Comparison of ENCODE assay signal across 19 cellular contexts in genomic region chr22:47411006-47411405, GRCh38.
DNase-seq lines count a peak whose midpoint lies in the region; ATAC-seq and TF ChIP-seq lines count a peak whose summit lies in the region.
"Had no signal": no experiment of that assay in that cellular context is flagged by ENCODE, and none has a peak within 500 bp of the region (broad histone marks: within the 10 kb centered on the region; RNA-seq: fewer than 3 reads in every experiment).

No MANE protein-coding gene starts in this region.

- H2AK5ac ChIP-seq in neuronal stem cell (ENCODE audit: low read depth, low read length) = no peak overlapping the region

- H3K4me2 ChIP-seq in neuronal stem cell (ENCODE audit: insufficient read depth, low read length, poor library complexity, severe bottlenecking) = no peak overlapping the region

- no peak overlapping the region for H2BK15ac ChIP-seq in neuronal stem cell (ENCODE audit: low read length)

- no peak overlapping the region for H2BK12ac ChIP-seq in neuronal stem cell (ENCODE audit: low read length)

- H3K4me1 ChIP-seq in neuronal stem cell (ENCODE audit: control insufficient read depth in 2 of 2, insufficient read depth in 1 of 2, low read depth in 1 of 2, low read length in 2 of 2) = no peaks in the 10 kb centered on the region

- peaks cover 0 to 43% of the 10 kb centered on the region in 2 donors for H3K9me3 ChIP-seq in neuronal stem cell (replicated peaks in 1 of 2; ENCODE audit: control insufficient read depth in 2 of 2, insufficient read depth in 1 of 2, low read depth in 1 of 2, low read length in 2 of 2)

- peak; percentile 11 for DNase-seq in activated CD8-positive, alpha-beta memory T cell treated with anti-CD3 and anti-CD28 coated beads for 24 hours
- no peak for DNase-seq in activated CD8-positive, alpha-beta memory T cell treated with anti-CD3 and anti-CD28 coated beads, Interleukin-2, amount 10 ng/mL, durations not matched to agents 7 days and 5 days
- DNase-seq in coronary artery (ENCODE audit: low spot score) (peak; percentile 26), mesenteric fat pad (ENCODE audit: low spot score) (peak; percentile 41), type B pancreatic cell (ENCODE audit: extremely low spot score, unreplicated experiment) (peak; percentile 32), superior temporal gyrus (ENCODE audit: extremely low spot score) (no peak), HT-29 (ENCODE audit: low spot score) (no peak), neuronal stem cell (ENCODE audit: low spot score) (no peak)
- DNase-seq: 8988T; Calu3; CD8-positive, alpha-beta T cell; GOT3; H7; HFFc6; IMR-90 had no signal

- H4K91ac ChIP-seq in neuronal stem cell (ENCODE audit: low read depth, low read length, poor library complexity) = no peak overlapping the region

- no peak overlapping the region for H4K8ac ChIP-seq in neuronal stem cell (ENCODE audit: low read depth, low read length)

- peaks cover 5% of the 10 kb centered on the region for H3K27me3 Mint-ChIP-seq in activated CD8-positive, alpha-beta memory T cell treated with anti-CD3 and anti-CD28 coated beads, Interleukin-2, amount 10 ng/mL, durations not matched to agents 7 days and 5 days
- H3K27me3 Mint-ChIP-seq in type B pancreatic cell = no peaks in the 10 kb centered on the region

- no peak overlapping the region for H2AFZ ChIP-seq in neuronal stem cell (ENCODE audit: low read length)

- WGBS in neuronal stem cell (ENCODE audit: extremely low coverage in 2 of 2, insufficient read length in 2 of 2, insufficient replicate concordance in 1 of 2), 2 donors = no CpG with 5 or more reads among the region's 8 CpGs

- H3K36me3 Mint-ChIP-seq in activated CD8-positive, alpha-beta memory T cell treated with anti-CD3 and anti-CD28 coated beads, Interleukin-2, amount 10 ng/mL, durations not matched to agents 7 days and 5 days = no peaks in the 10 kb centered on the region
- H3K36me3 Mint-ChIP-seq in type B pancreatic cell = no peaks in the 10 kb centered on the region
- H3K36me3 Mint-ChIP-seq: CD8-positive, alpha-beta T cell had no signal

- no peak overlapping the region for H3K23ac ChIP-seq in neuronal stem cell (ENCODE audit: low read depth, low read length, poor library complexity)

- H3K36me3 ChIP-seq in neuronal stem cell (replicated peaks in 1 of 2; ENCODE audit: control insufficient read depth in 2 of 2, insufficient read depth in 2 of 2, low read length in 2 of 2) = no peaks in the 10 kb centered on the region
- H3K36me3 ChIP-seq: BLaER1 treated with 17β-estradiol and CSF1 and Interleukin-3, amounts not matched to agents 10 nM and 100 nM had no signal

- no peak for ATAC-seq in activated CD8-positive, alpha-beta memory T cell treated with anti-CD3 and anti-CD28 coated beads, Interleukin-2, amount 10 ng/mL, durations not matched to agents 7 days and 5 days
- ATAC-seq: CD8-positive, alpha-beta T cell; HCT116 had no signal

- no peak overlapping the region for H3K4me3 Mint-ChIP-seq in activated CD8-positive, alpha-beta memory T cell treated with anti-CD3 and anti-CD28 coated beads, Interleukin-2, amount 10 ng/mL, durations not matched to agents 7 days and 5 days
- no peak overlapping the region for H3K4me3 Mint-ChIP-seq in type B pancreatic cell
- H3K4me3 Mint-ChIP-seq: B cell; CD8-positive, alpha-beta T cell; HFFc6 had no signal

- no peak overlapping the region for H3K27ac ChIP-seq in coronary artery
- no peak overlapping the region for H3K27ac ChIP-seq in neuronal stem cell (replicated peaks; ENCODE audit: low read length)
- H3K27ac ChIP-seq: BLaER1 treated with 17β-estradiol and CSF1 and Interleukin-3, amounts not matched to agents 10 nM and 100 nM; HL-60 had no signal

- peaks cover 0 to 3% (median 0%) of the 10 kb centered on the region in 3 experiments for H3K27me3 ChIP-seq in neuronal stem cell (ENCODE audit: control insufficient read depth in 3 of 3, insufficient read depth in 3 of 3, low read depth in 1 of 3, low read length in 3 of 3)
- H3K27me3 ChIP-seq: BLaER1 treated with 17β-estradiol and CSF1 and Interleukin-3, amounts not matched to agents 10 nM and 100 nM had no signal

- TF ChIP-seq CTCF in coronary artery (IDR thresholded peaks at IDR 0.05) (no peak), type B pancreatic cell (conservative IDR thresholded peaks at IDR 0.05) (no peak)

- H3K4me1 Mint-ChIP-seq in activated CD8-positive, alpha-beta memory T cell treated with anti-CD3 and anti-CD28 coated beads, Interleukin-2, amount 10 ng/mL, durations not matched to agents 7 days and 5 days = no peaks in the 10 kb centered on the region
- no peaks in the 10 kb centered on the region for H3K4me1 Mint-ChIP-seq in type B pancreatic cell (ENCODE audit: unreplicated experiment)
- H3K4me1 Mint-ChIP-seq: B cell had no signal

- H3K9me3 Mint-ChIP-seq in activated CD8-positive, alpha-beta memory T cell treated with anti-CD3 and anti-CD28 coated beads, Interleukin-2, amount 10 ng/mL, durations not matched to agents 7 days and 5 days (ENCODE audit: low read depth) = no peaks in the 10 kb centered on the region
- peaks cover 17% of the 10 kb centered on the region for H3K9me3 Mint-ChIP-seq in type B pancreatic cell
- H3K9me3 Mint-ChIP-seq: CD8-positive, alpha-beta T cell had no signal

- H2BK120ac ChIP-seq in neuronal stem cell (ENCODE audit: low read depth, low read length) = no peak overlapping the region

- CTCF ChIA-PET in activated CD8-positive, alpha-beta memory T cell treated with anti-CD3 and anti-CD28 coated beads, Interleukin-2, amount 10 ng/mL, durations not matched to agents 7 days and 5 days (lab: Charles Lee) = no interaction called here

- H3K18ac ChIP-seq in neuronal stem cell (ENCODE audit: low read length) = no peak overlapping the region

- H3K14ac ChIP-seq in neuronal stem cell (ENCODE audit: low read length) = no peak overlapping the region

- H2BK5ac ChIP-seq in neuronal stem cell (ENCODE audit: low read length) = no peak overlapping the region

- no peak overlapping the region for H3K4ac ChIP-seq in neuronal stem cell (ENCODE audit: low read length)

- no peak overlapping the region for H3K27ac Mint-ChIP-seq in activated CD8-positive, alpha-beta memory T cell treated with anti-CD3 and anti-CD28 coated beads, Interleukin-2, amount 10 ng/mL, durations not matched to agents 7 days and 5 days
- H3K27ac Mint-ChIP-seq in type B pancreatic cell = no peak overlapping the region
- H3K27ac Mint-ChIP-seq: B cell; CD8-positive, alpha-beta T cell; HFFc6 had no signal

- peaks cover 2% of the 10 kb centered on the region for H3K79me1 ChIP-seq in neuronal stem cell (ENCODE audit: low read depth, low read length)

- no peak overlapping the region for H3K9ac ChIP-seq in neuronal stem cell (ENCODE audit: low read depth, low read length, poor library complexity)
- H3K9ac ChIP-seq: BLaER1 treated with 17β-estradiol and CSF1 and Interleukin-3, amounts not matched to agents 10 nM and 100 nM had no signal

- no peak overlapping the region for H3K4me3 ChIP-seq in coronary artery
- H3K4me3 ChIP-seq in neuronal stem cell (ENCODE audit: low read length in 2 of 2) = no peak overlapping the region
- H3K4me3 ChIP-seq: BLaER1 treated with 17β-estradiol and CSF1 and Interleukin-3, amounts not matched to agents 10 nM and 100 nM had no signal

Comparison
In these comparisons a context has a peak if more than half of its experiments do, and no peak if none do; other contexts are left out.
1. DNase-seq: peak in activated CD8-positive, alpha-beta memory T cell treated with anti-CD3 and anti-CD28 coated beads for 24 hours (single experiment), coronary artery (single experiment), mesenteric fat pad (single experiment) and type B pancreatic cell (single experiment); none in activated CD8-positive, alpha-beta memory T cell treated with anti-CD3 and anti-CD28 coated beads, Interleukin-2, amount 10 ng/mL, durations not matched to agents 7 days and 5 days (single experiment), superior temporal gyrus (single experiment), HT-29 (single experiment) and neuronal stem cell (single experiment).